27 cellular contexts compared by ENCODE assay signal in the genomic region with DNA sequence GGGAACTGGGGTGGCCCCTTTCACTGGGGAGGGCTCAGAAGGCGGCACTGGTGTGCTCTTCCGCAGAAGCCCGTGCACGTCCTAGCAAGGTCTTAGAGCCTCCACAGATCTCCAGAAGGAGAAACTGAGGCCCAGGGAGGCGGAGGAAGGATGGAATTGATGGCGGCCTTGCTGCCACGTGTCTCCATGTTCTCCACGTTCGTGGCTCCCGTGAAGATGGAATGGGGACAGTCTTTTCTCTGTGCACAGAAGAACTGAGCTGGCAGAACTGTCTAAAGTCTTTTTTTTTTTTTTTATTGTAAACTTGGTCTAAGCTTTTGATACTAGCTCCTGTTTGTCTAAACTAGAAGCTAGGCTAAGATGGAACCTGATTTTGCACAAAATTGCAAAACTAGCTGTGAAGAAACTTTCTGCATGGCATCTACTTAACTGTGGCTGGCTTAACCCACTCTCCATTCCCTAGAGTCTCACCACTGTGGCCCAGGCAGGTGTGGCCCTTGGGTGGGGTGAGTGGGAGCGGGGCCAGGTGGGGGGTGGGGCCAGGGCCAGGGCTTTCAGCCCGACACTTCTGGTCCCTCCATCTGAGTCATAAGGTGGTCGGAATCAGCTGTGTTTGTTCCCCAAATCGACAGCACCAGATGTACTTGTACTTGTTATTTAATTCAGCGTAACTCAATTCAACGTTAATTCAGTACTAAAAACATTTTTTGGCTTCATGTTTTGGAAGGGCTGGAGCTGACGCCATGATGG.
"Had no signal": no experiment of that assay in that cellular context is flagged by ENCODE, and none has a peak within 500 bp of the region (broad histone marks: within the 10 kb centered on the region; RNA-seq: fewer than 3 reads in every experiment).

No MANE protein-coding gene starts in this region.

- H3K27ac ChIP-seq: ascending aorta, breast epithelium, cardiac muscle cell, coronary artery had no signal

- ATAC-seq: activated CD4-positive, alpha-beta T cell treated with anti-CD3 and anti-CD28 coated beads for 36 hours; activated naive CD4-positive, alpha-beta T cell treated with anti-CD3 and anti-CD28 coated beads, Interleukin-2, amount 50 U/mL, for 72 hours; activated T-cell treated with anti-CD3 and anti-CD28 coated beads, Interleukin-2, amount 50 U/mL, for 72 hours; esophagus mucosa; T-helper 17 cell had no signal

- H3K27me3 ChIP-seq: ascending aorta, breast epithelium, cardiac muscle cell, dorsolateral prefrontal cortex had no signal

- H3K9me3 ChIP-seq: ascending aorta had no signal

- H3K4me3 ChIP-seq: ascending aorta, breast epithelium, cardiac muscle cell, coronary artery, dorsolateral prefrontal cortex had no signal

- H3K36me3 ChIP-seq: ascending aorta, breast epithelium, cardiac muscle cell had no signal

- H3K4me1 ChIP-seq: ascending aorta, breast epithelium had no signal

- DNase-seq: activated CD4-positive, alpha-beta memory T cell treated with anti-CD3 and anti-CD28 coated beads, Interleukin-2, amount 10 ng/mL, durations not matched to agents 7 days and 5 days; activated CD4-positive, alpha-beta T cell treated with anti-CD3 and anti-CD28 coated beads for 36 hours; activated CD4-positive, alpha-beta T cell treated with anti-CD3 and anti-CD28 coated beads, Interleukin-2, amount 10 ng/mL, durations not matched to agents 7 days and 5 days; activated CD4-positive, alpha-beta T cell treated with anti-CD3 and anti-CD28 coated beads, Interleukin-2, amount 50 U/mL, for 4 hours; activated CD4-positive, CD25-positive, alpha-beta regulatory T cell; activated CD4-positive, CD25-positive, alpha-beta regulatory T cell treated with anti-CD3 and anti-CD28 coated beads, Interleukin-2, amount 50 U/mL, for 72 hours; activated CD8-positive, alpha-beta memory T cell treated with anti-CD3 and anti-CD28 coated beads, Interleukin-2, amount 50 U/mL, for 48 hours; activated gamma-delta T cell; activated naive CD4-positive, alpha-beta T cell; activated naive CD4-positive, alpha-beta T cell treated with anti-CD3 and anti-CD28 coated beads, Interleukin-2, amount 10 ng/mL, durations not matched to agents 7 days and 5 days; activated naive CD8-positive, alpha-beta T cell treated with anti-CD3 and anti-CD28 coated beads, Interleukin-2, amount 10 ng/mL, durations not matched to agents 7 days and 5 days; activated T-cell treated with anti-CD3 and anti-CD28 coated beads for 4 hours; activated T-cell treated with anti-CD3 and anti-CD28 coated beads, Interleukin-2, amount 50 U/mL, for 24 hours; activated T-cell treated with anti-CD3 and anti-CD28 coated beads, Interleukin-2, amount 50 U/mL, for 72 hours; effector memory CD4-positive, alpha-beta T cell; endodermal cell; foreskin fibroblast; T-helper 1 cell; T-helper 17 cell; T1000 had no signal
